Comparison of ENCODE assay signal across 3 cellular contexts in the genomic region with DNA sequence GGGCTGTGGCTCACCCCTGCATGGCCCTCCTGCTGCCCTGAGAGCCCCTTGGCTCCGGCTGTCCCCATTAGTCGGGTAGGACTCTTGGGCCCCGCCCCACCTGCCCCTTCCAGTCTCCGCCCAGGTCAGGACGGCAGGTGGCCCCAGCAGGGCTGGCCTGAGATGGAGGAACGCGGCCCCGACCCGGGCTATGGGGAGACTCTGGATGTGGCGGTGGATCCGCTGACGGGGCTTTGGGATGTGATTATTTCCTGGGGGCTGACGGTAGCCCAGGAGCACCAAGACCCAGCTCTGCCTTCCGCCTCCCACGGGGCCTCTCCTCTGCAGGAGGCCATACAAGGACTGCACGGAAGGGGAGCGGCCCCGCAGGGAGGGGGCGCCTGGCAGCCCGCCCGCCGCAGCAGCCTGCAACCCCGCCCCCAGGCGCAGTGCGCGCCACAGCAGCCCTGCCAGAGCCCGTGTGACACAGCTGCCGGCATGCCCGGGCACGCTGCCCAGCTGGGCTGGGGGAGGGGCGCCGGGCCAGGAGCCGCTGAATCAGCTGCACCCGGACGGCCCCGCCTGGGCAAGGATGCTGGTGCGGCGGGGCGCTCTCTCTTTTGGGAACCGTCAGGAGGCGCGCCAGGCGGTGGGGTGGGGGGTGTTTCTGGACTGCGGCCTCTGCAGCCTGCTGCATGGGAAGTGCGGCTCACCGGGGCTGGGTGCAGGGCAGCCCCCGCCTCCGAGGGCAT.
TF ChIP-seq lines count a peak whose summit lies in the region.

No MANE protein-coding gene starts in this region.

TF ChIP-seq in liver, 16 proteins besides CTCF, POLR2A, EP300 and RAD21:
- TF ChIP-seq FOXA2 (IDR thresholded peaks at IDR 0.05) = no peak
- TF ChIP-seq TAF1 (conservative IDR thresholded peaks at IDR 0.05) = no peak
- no peak for TF ChIP-seq YY1 (IDR thresholded peaks at IDR 0.05)
- TF ChIP-seq, protein P1, sequence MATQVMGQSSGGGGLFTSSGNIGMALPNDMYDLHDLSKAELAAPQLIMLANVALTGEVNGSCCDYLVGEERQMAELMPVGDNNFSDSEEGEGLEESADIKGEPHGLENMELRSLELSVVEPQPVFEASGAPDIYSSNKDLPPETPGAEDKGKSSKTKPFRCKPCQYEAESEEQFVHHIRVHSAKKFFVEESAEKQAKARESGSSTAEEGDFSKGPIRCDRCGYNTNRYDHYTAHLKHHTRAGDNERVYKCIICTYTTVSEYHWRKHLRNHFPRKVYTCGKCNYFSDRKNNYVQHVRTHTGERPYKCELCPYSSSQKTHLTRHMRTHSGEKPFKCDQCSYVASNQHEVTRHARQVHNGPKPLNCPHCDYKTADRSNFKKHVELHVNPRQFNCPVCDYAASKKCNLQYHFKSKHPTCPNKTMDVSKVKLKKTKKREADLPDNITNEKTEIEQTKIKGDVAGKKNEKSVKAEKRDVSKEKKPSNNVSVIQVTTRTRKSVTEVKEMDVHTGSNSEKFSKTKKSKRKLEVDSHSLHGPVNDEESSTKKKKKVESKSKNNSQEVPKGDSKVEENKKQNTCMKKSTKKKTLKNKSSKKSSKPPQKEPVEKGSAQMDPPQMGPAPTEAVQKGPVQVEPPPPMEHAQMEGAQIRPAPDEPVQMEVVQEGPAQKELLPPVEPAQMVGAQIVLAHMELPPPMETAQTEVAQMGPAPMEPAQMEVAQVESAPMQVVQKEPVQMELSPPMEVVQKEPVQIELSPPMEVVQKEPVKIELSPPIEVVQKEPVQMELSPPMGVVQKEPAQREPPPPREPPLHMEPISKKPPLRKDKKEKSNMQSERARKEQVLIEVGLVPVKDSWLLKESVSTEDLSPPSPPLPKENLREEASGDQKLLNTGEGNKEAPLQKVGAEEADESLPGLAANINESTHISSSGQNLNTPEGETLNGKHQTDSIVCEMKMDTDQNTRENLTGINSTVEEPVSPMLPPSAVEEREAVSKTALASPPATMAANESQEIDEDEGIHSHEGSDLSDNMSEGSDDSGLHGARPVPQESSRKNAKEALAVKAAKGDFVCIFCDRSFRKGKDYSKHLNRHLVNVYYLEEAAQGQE (IDR thresholded peaks at IDR 0.05) = peak; percentile 32
- TF ChIP-seq FOXA1 (IDR thresholded peaks at IDR 0.05) = no peak

TF ChIP-seq in HepG2, 621 proteins besides CTCF, POLR2A, EP300 and RAD21:
- no peak for TF ChIP-seq ZNF572 (CRISPR knock-in tag; IDR thresholded peaks at IDR 0.05)
- no peak for TF ChIP-seq ZNF761 (CRISPR knock-in tag; conservative IDR thresholded peaks at IDR 0.05)
- TF ChIP-seq ZNF503 (CRISPR knock-in tag; IDR thresholded peaks at IDR 0.05) = no peak
- no peak for TF ChIP-seq ZNF737 (CRISPR knock-in tag; IDR thresholded peaks at IDR 0.05; ENCODE audit: borderline replicate concordance)
- TF ChIP-seq CEBPB (IDR thresholded peaks at IDR 0.05; ENCODE audit: borderline replicate concordance, low read depth, low read length) = no peak
- TF ChIP-seq NCOA2 (CRISPR knock-in tag; IDR thresholded peaks at IDR 0.05) = no peak
- no peak for TF ChIP-seq ZNF788 (CRISPR knock-in tag; IDR thresholded peaks at IDR 0.05; ENCODE audit: borderline replicate concordance)
- no peak for TF ChIP-seq ZMYM2 (CRISPR knock-in tag; IDR thresholded peaks at IDR 0.05)
- no peak for TF ChIP-seq ZFAT (CRISPR knock-in tag; conservative IDR thresholded peaks at IDR 0.05)
- no peak for TF ChIP-seq ZNF83 (CRISPR knock-in tag; IDR thresholded peaks at IDR 0.05; ENCODE audit: borderline replicate concordance)
- TF ChIP-seq DBP (CRISPR knock-in tag; IDR thresholded peaks at IDR 0.05; ENCODE audit: not compliant biosample characterization) = no peak
- no peak for TF ChIP-seq PLRG1 (conservative IDR thresholded peaks at IDR 0.05)
- TF ChIP-seq, protein P2, sequence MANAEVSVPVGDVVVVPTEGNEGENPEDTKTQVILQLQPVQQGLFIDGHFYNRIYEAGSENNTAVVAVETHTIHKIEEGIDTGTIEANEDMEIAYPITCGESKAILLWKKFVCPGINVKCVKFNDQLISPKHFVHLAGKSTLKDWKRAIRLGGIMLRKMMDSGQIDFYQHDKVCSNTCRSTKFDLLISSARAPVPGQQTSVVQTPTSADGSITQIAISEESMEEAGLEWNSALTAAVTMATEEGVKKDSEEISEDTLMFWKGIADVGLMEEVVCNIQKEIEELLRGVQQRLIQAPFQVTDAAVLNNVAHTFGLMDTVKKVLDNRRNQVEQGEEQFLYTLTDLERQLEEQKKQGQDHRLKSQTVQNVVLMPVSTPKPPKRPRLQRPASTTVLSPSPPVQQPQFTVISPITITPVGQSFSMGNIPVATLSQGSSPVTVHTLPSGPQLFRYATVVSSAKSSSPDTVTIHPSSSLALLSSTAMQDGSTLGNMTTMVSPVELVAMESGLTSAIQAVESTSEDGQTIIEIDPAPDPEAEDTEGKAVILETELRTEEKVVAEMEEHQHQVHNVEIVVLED (CRISPR knock-in tag; IDR thresholded peaks at IDR 0.05; ENCODE audit: borderline replicate concordance) = no peak
- no peak for TF ChIP-seq ZSCAN31 (CRISPR knock-in tag; IDR thresholded peaks at IDR 0.05; ENCODE audit: low read depth)
- no peak for TF ChIP-seq MLLT10 (CRISPR knock-in tag; IDR thresholded peaks at IDR 0.05)

TF ChIP-seq in K562, 482 proteins besides CTCF, POLR2A, EP300 and RAD21 (continues in another document):
- no peak for TF ChIP-seq ZNF280A (IDR thresholded peaks at IDR 0.05; ENCODE audit: low read depth, partially characterized antibody)
- no peak for TF ChIP-seq ZBTB33 (CRISPR knock-in tag; IDR thresholded peaks at IDR 0.05)
- TF ChIP-seq, protein P3, sequence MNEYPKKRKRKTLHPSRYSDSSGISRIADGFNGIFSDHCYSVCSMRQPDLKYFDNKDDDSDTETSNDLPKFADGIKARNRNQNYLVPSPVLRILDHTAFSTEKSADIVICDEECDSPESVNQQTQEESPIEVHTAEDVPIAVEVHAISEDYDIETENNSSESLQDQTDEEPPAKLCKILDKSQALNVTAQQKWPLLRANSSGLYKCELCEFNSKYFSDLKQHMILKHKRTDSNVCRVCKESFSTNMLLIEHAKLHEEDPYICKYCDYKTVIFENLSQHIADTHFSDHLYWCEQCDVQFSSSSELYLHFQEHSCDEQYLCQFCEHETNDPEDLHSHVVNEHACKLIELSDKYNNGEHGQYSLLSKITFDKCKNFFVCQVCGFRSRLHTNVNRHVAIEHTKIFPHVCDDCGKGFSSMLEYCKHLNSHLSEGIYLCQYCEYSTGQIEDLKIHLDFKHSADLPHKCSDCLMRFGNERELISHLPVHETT (CRISPR knock-in tag; conservative IDR thresholded peaks at IDR 0.05 in 1 of 2, IDR thresholded peaks at IDR 0.05 in 1 of 2) = peak in 1 of 2 experiments; percentile 63; a peak in 1 of 4 replicates
- TF ChIP-seq, protein P4, sequence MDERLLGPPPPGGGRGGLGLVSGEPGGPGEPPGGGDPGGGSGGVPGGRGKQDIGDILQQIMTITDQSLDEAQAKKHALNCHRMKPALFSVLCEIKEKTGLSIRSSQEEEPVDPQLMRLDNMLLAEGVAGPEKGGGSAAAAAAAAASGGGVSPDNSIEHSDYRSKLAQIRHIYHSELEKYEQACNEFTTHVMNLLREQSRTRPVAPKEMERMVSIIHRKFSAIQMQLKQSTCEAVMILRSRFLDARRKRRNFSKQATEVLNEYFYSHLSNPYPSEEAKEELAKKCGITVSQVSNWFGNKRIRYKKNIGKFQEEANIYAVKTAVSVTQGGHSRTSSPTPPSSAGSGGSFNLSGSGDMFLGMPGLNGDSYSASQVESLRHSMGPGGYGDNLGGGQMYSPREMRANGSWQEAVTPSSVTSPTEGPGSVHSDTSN (CRISPR knock-in tag; IDR thresholded peaks at IDR 0.05; ENCODE audit: low read depth) = no peak
- TF ChIP-seq, protein P4 (tag; conservative IDR thresholded peaks at IDR 0.05; ENCODE audit: low read depth) = no peak
- TF ChIP-seq, protein P5, sequence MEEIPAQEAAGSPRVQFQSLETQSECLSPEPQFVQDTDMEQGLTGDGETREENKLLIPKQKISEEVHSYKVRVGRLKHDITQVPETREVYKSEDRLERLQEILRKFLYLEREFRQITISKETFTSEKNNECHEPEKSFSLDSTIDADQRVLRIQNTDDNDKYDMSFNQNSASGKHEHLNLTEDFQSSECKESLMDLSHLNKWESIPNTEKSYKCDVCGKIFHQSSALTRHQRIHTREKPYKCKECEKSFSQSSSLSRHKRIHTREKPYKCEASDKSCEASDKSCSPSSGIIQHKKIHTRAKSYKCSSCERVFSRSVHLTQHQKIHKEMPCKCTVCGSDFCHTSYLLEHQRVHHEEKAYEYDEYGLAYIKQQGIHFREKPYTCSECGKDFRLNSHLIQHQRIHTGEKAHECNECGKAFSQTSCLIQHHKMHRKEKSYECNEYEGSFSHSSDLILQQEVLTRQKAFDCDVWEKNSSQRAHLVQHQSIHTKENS (CRISPR knock-in tag; IDR thresholded peaks at IDR 0.05) = no peak
- no peak for TF ChIP-seq FOXO4 (CRISPR knock-in tag; IDR thresholded peaks at IDR 0.05)
- no peak for TF ChIP-seq ZHX1 (conservative IDR thresholded peaks at IDR 0.05; ENCODE audit: low read length)
- TF ChIP-seq HIVEP1 (CRISPR knock-in tag; IDR thresholded peaks at IDR 0.05) = no peak
- peak; percentile 90 for TF ChIP-seq CTBP1 (IDR thresholded peaks at IDR 0.05; ENCODE audit: borderline replicate concordance)
- TF ChIP-seq TOE1 (IDR thresholded peaks at IDR 0.05; ENCODE audit: borderline replicate concordance) = peak; percentile 13; the same call in 1 of the 2 replicates
- TF ChIP-seq TOE1 (CRISPR knock-in tag; IDR thresholded peaks at IDR 0.05; ENCODE audit: borderline replicate concordance, low read depth) = no peak
- peak; percentile 74 for TF ChIP-seq CCNT2 (IDR thresholded peaks at IDR 0.05; ENCODE audit: borderline replicate concordance, extremely low read depth, insufficient read length, low read depth, low read length)
- TF ChIP-seq MYNN (IDR thresholded peaks at IDR 0.05) = peak; percentile 75
- TF ChIP-seq MYNN (CRISPR knock-in tag; IDR thresholded peaks at IDR 0.05) = no peak
- no peak for TF ChIP-seq TRIM28 (IDR thresholded peaks at IDR 0.05)
- TF ChIP-seq CHD1 (IDR thresholded peaks at IDR 0.05; ENCODE audit: low read length) = no peak
- TF ChIP-seq DACH1 (IDR thresholded peaks at IDR 0.05; ENCODE audit: partially characterized antibody) = peak; percentile 74
- TF ChIP-seq GTF2E2 (tag; IDR thresholded peaks at IDR 0.05) = no peak
- TF ChIP-seq HNRNPL (IDR thresholded peaks at IDR 0.05; ENCODE audit: low read depth, low read length) = peak; percentile 100
- TF ChIP-seq SP1 (CRISPR knock-in tag; IDR thresholded peaks at IDR 0.05) = no peak
- TF ChIP-seq CXXC5 (CRISPR knock-in tag; IDR thresholded peaks at IDR 0.05) = peak; percentile 71
- no peak for TF ChIP-seq NELFE (IDR thresholded peaks at IDR 0.05; ENCODE audit: insufficient read depth, insufficient read length)
- TF ChIP-seq HMGN3 (IDR thresholded peaks at IDR 0.05; ENCODE audit: borderline replicate concordance, extremely low read depth, insufficient read length, low read depth, low read length) = peak; percentile 72
- TF ChIP-seq NCOR1 (IDR thresholded peaks at IDR 0.05) = no peak
- TF ChIP-seq TRIM24 (IDR thresholded peaks at IDR 0.05) = no peak
